ENCODE assay signal across 1 cellular context in the genomic region with DNA sequence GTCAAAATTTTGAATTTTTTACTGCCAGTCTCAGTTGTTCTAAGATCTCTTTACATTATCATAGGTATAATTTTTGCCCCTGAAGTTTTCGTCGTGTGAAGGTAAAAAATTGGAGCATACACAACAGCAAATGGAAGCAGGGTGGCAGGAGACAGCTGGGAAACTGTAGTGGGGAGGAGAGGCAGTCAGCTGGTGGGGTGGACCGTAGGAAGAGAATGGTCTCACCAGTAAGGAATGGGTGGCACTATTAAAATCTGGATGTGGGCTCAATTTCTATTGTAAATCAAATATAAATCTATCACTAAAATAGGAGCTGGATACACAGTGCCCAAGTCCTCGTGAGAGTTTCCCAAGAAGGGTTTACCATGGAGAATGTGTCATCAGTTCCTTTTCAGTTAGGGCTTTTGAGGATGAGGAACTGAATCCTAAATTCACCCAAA.
TF ChIP-seq lines count a peak whose summit lies in the region.

No MANE protein-coding gene starts in this region.

TF ChIP-seq in HepG2, 621 proteins besides CTCF, POLR2A, EP300 and RAD21 (continued from another document and continues in another):
- TF ChIP-seq, protein P1, sequence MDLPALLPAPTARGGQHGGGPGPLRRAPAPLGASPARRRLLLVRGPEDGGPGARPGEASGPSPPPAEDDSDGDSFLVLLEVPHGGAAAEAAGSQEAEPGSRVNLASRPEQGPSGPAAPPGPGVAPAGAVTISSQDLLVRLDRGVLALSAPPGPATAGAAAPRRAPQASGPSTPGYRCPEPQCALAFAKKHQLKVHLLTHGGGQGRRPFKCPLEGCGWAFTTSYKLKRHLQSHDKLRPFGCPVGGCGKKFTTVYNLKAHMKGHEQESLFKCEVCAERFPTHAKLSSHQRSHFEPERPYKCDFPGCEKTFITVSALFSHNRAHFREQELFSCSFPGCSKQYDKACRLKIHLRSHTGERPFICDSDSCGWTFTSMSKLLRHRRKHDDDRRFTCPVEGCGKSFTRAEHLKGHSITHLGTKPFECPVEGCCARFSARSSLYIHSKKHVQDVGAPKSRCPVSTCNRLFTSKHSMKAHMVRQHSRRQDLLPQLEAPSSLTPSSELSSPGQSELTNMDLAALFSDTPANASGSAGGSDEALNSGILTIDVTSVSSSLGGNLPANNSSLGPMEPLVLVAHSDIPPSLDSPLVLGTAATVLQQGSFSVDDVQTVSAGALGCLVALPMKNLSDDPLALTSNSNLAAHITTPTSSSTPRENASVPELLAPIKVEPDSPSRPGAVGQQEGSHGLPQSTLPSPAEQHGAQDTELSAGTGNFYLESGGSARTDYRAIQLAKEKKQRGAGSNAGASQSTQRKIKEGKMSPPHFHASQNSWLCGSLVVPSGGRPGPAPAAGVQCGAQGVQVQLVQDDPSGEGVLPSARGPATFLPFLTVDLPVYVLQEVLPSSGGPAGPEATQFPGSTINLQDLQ (CRISPR knock-in tag; IDR thresholded peaks at IDR 0.05), result no peak
- TF ChIP-seq ZNF160 (CRISPR knock-in tag; IDR thresholded peaks at IDR 0.05) (no peak), NFE2 (CRISPR knock-in tag; IDR thresholded peaks at IDR 0.05) (no peak), NR2F2 (IDR thresholded peaks at IDR 0.05; ENCODE audit: borderline replicate concordance, low read depth) (no peak), DPF2 (CRISPR knock-in tag; IDR thresholded peaks at IDR 0.05; ENCODE audit: borderline replicate concordance, low read depth) (no peak), HNRNPLL (IDR thresholded peaks at IDR 0.05; ENCODE audit: low read depth, low read length, poor library complexity, severe bottlenecking) (no peak), NFYB (CRISPR knock-in tag; IDR thresholded peaks at IDR 0.05) (no peak), GATA4 (IDR thresholded peaks at IDR 0.05; ENCODE audit: borderline replicate concordance, low read depth) (no peak), NCOR1 (IDR thresholded peaks at IDR 0.05; ENCODE audit: borderline replicate concordance, low read length) (no peak), TBX3 (IDR thresholded peaks at IDR 0.05; ENCODE audit: borderline replicate concordance) (no peak), GABPB1 (CRISPR knock-in tag; IDR thresholded peaks at IDR 0.05) (no peak), DR1 (CRISPR knock-in tag; IDR thresholded peaks at IDR 0.05) (no peak), EZH2 (conservative IDR thresholded peaks at IDR 0.05; ENCODE audit: low read depth, low read length) (no peak), ZEB1 (IDR thresholded peaks at IDR 0.05; ENCODE audit: insufficient replicate concordance, low read depth) (no peak), SRSF9 (IDR thresholded peaks at IDR 0.05; ENCODE audit: borderline replicate concordance, insufficient read depth, low read depth, low read length, poor library complexity, severe bottlenecking) (no peak), ZNF251 (CRISPR knock-in tag; IDR thresholded peaks at IDR 0.05) (no peak), MTF1 (CRISPR knock-in tag; IDR thresholded peaks at IDR 0.05) (no peak), CBFB (CRISPR knock-in tag; IDR thresholded peaks at IDR 0.05) (no peak), NONO (IDR thresholded peaks at IDR 0.05) (no peak), NONO (CRISPR knock-in tag; conservative IDR thresholded peaks at IDR 0.05) (peak; percentile 51; the same call in 1 of the 2 replicates), FOXA1 (IDR thresholded peaks at IDR 0.05) (no peak), FOXA1 (CRISPR knock-in tag; IDR thresholded peaks at IDR 0.05) (no peak), MXI1 (IDR thresholded peaks at IDR 0.05; ENCODE audit: borderline replicate concordance, low read depth, low read length) (no peak), ZNF720 (CRISPR knock-in tag; IDR thresholded peaks at IDR 0.05) (no peak), MIER2 (CRISPR knock-in tag; IDR thresholded peaks at IDR 0.05) (no peak), KLF12 (CRISPR knock-in tag; IDR thresholded peaks at IDR 0.05; ENCODE audit: borderline replicate concordance) (no peak)
- TF ChIP-seq, protein P2, sequence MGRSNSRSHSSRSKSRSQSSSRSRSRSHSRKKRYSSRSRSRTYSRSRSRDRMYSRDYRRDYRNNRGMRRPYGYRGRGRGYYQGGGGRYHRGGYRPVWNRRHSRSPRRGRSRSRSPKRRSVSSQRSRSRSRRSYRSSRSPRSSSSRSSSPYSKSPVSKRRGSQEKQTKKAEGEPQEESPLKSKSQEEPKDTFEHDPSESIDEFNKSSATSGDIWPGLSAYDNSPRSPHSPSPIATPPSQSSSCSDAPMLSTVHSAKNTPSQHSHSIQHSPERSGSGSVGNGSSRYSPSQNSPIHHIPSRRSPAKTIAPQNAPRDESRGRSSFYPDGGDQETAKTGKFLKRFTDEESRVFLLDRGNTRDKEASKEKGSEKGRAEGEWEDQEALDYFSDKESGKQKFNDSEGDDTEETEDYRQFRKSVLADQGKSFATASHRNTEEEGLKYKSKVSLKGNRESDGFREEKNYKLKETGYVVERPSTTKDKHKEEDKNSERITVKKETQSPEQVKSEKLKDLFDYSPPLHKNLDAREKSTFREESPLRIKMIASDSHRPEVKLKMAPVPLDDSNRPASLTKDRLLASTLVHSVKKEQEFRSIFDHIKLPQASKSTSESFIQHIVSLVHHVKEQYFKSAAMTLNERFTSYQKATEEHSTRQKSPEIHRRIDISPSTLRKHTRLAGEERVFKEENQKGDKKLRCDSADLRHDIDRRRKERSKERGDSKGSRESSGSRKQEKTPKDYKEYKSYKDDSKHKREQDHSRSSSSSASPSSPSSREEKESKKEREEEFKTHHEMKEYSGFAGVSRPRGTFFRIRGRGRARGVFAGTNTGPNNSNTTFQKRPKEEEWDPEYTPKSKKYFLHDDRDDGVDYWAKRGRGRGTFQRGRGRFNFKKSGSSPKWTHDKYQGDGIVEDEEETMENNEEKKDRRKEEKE (IDR thresholded peaks at IDR 0.05), result no peak
- TF ChIP-seq, protein P3, sequence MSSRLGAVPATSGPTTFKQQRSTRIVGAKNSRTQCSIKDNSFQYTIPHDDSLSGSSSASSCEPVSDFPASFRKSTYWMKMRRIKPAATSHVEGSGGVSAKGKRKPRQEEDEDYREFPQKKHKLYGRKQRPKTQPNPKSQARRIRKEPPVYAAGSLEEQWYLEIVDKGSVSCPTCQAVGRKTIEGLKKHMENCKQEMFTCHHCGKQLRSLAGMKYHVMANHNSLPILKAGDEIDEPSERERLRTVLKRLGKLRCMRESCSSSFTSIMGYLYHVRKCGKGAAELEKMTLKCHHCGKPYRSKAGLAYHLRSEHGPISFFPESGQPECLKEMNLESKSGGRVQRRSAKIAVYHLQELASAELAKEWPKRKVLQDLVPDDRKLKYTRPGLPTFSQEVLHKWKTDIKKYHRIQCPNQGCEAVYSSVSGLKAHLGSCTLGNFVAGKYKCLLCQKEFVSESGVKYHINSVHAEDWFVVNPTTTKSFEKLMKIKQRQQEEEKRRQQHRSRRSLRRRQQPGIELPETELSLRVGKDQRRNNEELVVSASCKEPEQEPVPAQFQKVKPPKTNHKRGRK (CRISPR knock-in tag; IDR thresholded peaks at IDR 0.05), result no peak
- TF ChIP-seq, protein P4, sequence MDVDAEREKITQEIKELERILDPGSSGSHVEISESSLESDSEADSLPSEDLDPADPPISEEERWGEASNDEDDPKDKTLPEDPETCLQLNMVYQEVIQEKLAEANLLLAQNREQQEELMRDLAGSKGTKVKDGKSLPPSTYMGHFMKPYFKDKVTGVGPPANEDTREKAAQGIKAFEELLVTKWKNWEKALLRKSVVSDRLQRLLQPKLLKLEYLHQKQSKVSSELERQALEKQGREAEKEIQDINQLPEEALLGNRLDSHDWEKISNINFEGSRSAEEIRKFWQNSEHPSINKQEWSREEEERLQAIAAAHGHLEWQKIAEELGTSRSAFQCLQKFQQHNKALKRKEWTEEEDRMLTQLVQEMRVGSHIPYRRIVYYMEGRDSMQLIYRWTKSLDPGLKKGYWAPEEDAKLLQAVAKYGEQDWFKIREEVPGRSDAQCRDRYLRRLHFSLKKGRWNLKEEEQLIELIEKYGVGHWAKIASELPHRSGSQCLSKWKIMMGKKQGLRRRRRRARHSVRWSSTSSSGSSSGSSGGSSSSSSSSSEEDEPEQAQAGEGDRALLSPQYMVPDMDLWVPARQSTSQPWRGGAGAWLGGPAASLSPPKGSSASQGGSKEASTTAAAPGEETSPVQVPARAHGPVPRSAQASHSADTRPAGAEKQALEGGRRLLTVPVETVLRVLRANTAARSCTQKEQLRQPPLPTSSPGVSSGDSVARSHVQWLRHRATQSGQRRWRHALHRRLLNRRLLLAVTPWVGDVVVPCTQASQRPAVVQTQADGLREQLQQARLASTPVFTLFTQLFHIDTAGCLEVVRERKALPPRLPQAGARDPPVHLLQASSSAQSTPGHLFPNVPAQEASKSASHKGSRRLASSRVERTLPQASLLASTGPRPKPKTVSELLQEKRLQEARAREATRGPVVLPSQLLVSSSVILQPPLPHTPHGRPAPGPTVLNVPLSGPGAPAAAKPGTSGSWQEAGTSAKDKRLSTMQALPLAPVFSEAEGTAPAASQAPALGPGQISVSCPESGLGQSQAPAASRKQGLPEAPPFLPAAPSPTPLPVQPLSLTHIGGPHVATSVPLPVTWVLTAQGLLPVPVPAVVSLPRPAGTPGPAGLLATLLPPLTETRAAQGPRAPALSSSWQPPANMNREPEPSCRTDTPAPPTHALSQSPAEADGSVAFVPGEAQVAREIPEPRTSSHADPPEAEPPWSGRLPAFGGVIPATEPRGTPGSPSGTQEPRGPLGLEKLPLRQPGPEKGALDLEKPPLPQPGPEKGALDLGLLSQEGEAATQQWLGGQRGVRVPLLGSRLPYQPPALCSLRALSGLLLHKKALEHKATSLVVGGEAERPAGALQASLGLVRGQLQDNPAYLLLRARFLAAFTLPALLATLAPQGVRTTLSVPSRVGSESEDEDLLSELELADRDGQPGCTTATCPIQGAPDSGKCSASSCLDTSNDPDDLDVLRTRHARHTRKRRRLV (CRISPR knock-in tag; IDR thresholded peaks at IDR 0.05), result no peak
- TF ChIP-seq, protein P5, sequence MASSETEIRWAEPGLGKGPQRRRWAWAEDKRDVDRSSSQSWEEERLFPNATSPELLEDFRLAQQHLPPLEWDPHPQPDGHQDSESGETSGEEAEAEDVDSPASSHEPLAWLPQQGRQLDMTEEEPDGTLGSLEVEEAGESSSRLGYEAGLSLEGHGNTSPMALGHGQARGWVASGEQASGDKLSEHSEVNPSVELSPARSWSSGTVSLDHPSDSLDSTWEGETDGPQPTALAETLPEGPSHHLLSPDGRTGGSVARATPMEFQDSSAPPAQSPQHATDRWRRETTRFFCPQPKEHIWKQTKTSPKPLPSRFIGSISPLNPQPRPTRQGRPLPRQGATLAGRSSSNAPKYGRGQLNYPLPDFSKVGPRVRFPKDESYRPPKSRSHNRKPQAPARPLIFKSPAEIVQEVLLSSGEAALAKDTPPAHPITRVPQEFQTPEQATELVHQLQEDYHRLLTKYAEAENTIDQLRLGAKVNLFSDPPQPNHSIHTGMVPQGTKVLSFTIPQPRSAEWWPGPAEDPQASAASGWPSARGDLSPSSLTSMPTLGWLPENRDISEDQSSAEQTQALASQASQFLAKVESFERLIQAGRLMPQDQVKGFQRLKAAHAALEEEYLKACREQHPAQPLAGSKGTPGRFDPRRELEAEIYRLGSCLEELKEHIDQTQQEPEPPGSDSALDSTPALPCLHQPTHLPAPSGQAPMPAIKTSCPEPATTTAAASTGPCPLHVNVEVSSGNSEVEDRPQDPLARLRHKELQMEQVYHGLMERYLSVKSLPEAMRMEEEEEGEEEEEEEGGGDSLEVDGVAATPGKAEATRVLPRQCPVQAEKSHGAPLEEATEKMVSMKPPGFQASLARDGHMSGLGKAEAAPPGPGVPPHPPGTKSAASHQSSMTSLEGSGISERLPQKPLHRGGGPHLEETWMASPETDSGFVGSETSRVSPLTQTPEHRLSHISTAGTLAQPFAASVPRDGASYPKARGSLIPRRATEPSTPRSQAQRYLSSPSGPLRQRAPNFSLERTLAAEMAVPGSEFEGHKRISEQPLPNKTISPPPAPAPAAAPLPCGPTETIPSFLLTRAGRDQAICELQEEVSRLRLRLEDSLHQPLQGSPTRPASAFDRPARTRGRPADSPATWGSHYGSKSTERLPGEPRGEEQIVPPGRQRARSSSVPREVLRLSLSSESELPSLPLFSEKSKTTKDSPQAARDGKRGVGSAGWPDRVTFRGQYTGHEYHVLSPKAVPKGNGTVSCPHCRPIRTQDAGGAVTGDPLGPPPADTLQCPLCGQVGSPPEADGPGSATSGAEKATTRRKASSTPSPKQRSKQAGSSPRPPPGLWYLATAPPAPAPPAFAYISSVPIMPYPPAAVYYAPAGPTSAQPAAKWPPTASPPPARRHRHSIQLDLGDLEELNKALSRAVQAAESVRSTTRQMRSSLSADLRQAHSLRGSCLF (CRISPR knock-in tag; IDR thresholded peaks at IDR 0.05; ENCODE audit: borderline replicate concordance), result no peak
- TF ChIP-seq, protein P6, sequence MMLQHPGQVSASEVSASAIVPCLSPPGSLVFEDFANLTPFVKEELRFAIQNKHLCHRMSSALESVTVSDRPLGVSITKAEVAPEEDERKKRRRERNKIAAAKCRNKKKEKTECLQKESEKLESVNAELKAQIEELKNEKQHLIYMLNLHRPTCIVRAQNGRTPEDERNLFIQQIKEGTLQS (CRISPR knock-in tag; IDR thresholded peaks at IDR 0.05), result no peak
- TF ChIP-seq, protein P7, sequence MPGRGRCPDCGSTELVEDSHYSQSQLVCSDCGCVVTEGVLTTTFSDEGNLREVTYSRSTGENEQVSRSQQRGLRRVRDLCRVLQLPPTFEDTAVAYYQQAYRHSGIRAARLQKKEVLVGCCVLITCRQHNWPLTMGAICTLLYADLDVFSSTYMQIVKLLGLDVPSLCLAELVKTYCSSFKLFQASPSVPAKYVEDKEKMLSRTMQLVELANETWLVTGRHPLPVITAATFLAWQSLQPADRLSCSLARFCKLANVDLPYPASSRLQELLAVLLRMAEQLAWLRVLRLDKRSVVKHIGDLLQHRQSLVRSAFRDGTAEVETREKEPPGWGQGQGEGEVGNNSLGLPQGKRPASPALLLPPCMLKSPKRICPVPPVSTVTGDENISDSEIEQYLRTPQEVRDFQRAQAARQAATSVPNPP (CRISPR knock-in tag; IDR thresholded peaks at IDR 0.05), result no peak; the same call in 1 of the 2 replicates
- TF ChIP-seq, protein P8, sequence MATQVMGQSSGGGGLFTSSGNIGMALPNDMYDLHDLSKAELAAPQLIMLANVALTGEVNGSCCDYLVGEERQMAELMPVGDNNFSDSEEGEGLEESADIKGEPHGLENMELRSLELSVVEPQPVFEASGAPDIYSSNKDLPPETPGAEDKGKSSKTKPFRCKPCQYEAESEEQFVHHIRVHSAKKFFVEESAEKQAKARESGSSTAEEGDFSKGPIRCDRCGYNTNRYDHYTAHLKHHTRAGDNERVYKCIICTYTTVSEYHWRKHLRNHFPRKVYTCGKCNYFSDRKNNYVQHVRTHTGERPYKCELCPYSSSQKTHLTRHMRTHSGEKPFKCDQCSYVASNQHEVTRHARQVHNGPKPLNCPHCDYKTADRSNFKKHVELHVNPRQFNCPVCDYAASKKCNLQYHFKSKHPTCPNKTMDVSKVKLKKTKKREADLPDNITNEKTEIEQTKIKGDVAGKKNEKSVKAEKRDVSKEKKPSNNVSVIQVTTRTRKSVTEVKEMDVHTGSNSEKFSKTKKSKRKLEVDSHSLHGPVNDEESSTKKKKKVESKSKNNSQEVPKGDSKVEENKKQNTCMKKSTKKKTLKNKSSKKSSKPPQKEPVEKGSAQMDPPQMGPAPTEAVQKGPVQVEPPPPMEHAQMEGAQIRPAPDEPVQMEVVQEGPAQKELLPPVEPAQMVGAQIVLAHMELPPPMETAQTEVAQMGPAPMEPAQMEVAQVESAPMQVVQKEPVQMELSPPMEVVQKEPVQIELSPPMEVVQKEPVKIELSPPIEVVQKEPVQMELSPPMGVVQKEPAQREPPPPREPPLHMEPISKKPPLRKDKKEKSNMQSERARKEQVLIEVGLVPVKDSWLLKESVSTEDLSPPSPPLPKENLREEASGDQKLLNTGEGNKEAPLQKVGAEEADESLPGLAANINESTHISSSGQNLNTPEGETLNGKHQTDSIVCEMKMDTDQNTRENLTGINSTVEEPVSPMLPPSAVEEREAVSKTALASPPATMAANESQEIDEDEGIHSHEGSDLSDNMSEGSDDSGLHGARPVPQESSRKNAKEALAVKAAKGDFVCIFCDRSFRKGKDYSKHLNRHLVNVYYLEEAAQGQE (IDR thresholded peaks at IDR 0.05; ENCODE audit: borderline replicate concordance in 1 of 2, low read depth in 1 of 2, low read length in 2 of 2), result no peak
- TF ChIP-seq, protein P9, sequence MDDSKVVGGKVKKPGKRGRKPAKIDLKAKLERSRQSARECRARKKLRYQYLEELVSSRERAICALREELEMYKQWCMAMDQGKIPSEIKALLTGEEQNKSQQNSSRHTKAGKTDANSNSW (CRISPR knock-in tag; IDR thresholded peaks at IDR 0.05; ENCODE audit: borderline replicate concordance), result no peak
